In the genomic region with DNA sequence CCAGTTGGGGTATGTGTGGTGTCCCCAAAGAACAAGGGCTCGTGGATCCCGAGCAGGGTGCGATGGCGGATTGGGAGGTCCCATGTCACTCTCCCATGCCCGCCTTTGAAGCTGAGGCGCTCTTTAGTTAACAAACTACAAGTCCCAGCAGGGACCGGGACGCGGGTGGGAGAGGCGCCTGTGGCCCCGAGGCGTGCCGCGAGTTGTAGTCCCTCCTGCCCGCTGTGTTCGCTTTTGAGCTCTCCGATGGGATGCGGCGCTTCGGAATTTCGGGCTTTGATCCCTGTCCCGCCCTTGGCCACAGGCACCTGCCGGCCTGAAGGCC, we compare ENCODE assay signal across 8 cellular contexts. TPM values are rescaled to one million over a fixed set of nuclear protein-coding genes. Genes with fewer than 3 reads are reported as not detected.
DNase-seq lines count a peak whose midpoint lies in the region; ATAC-seq and TF ChIP-seq lines count a peak whose summit lies in the region.

No MANE protein-coding gene starts in this region.

- peak; percentile 12 for TF ChIP-seq POLR2A in prostate gland (IDR thresholded peaks at IDR 0.05)

- peak in 6 of 7 experiments; percentile 15 to 66 (median 45) for DNase-seq in CD8-positive, alpha-beta T cell
- peak; percentile 66 for DNase-seq in activated T-cell treated with anti-CD3 and anti-CD28 coated beads, Interleukin-2, amount 50 U/mL, for 24 hours
- DNase-seq in head of caudate nucleus (peak; percentile 60 to 92 (median 78)), prostate gland (ENCODE audit: low spot score) (peak; percentile 68), islet precursor cell (no peak)

- no peaks in the 10 kb centered on the region for H3K27me3 ChIP-seq in CD8-positive, alpha-beta T cell (ENCODE audit: insufficient read depth, low read length)
- no peaks in the 10 kb centered on the region for H3K27me3 ChIP-seq in prostate gland (replicated peaks; ENCODE audit: insufficient read depth)

- ATAC-seq in CD8-positive, alpha-beta T cell: peak; percentile 58
- ATAC-seq in HG02763 (IDR thresholded peaks at IDR 0.05; ENCODE audit: unreplicated experiment) (no peak), HG02885 (IDR thresholded peaks at IDR 0.05; ENCODE audit: poor library complexity, unreplicated experiment) (no peak), GM21528 (IDR thresholded peaks at IDR 0.05; ENCODE audit: low FRiP score, unreplicated experiment) (no peak)

- 14% methylated on average over 23 of the region's 23 CpGs for WGBS in prostate gland

- H3K27ac Mint-ChIP-seq in CD8-positive, alpha-beta T cell: peak overlapping the region; percentile 84
- peak overlapping the region; percentile 83 for H3K27ac Mint-ChIP-seq in activated T-cell treated with anti-CD3 and anti-CD28 coated beads, Interleukin-2, amount 50 U/mL, for 24 hours

- TF ChIP-seq CTCF in CD8-positive, alpha-beta T cell (IDR thresholded peaks at IDR 0.05): no peak
- TF ChIP-seq CTCF in prostate gland (IDR thresholded peaks at IDR 0.05): no peak

- H3K4me3 Mint-ChIP-seq in CD8-positive, alpha-beta T cell: peak overlapping the region; percentile 83
- H3K4me3 Mint-ChIP-seq in activated T-cell treated with anti-CD3 and anti-CD28 coated beads, Interleukin-2, amount 50 U/mL, for 24 hours: peak overlapping the region; percentile 69

- POLR2A ChIA-PET in CD8-positive, alpha-beta T cell (lab: Charles Lee): interaction anchor here (0.9 to 1.6 kb wide), 5 partner anchors 8 to 159 kb away, joined by 3 to 6 read pairs (median 3); a partner anchor contains a TSS

- H3K36me3 Mint-ChIP-seq in CD8-positive, alpha-beta T cell: peaks cover 26% of the 10 kb centered on the region
- peaks cover 28% of the 10 kb centered on the region for H3K36me3 Mint-ChIP-seq in activated T-cell treated with anti-CD3 and anti-CD28 coated beads, Interleukin-2, amount 50 U/mL, for 24 hours (ENCODE audit: low read depth)

- no peaks in the 10 kb centered on the region for H3K27me3 Mint-ChIP-seq in CD8-positive, alpha-beta T cell (ENCODE audit: low read depth)
- H3K27me3 Mint-ChIP-seq in activated T-cell treated with anti-CD3 and anti-CD28 coated beads, Interleukin-2, amount 50 U/mL, for 24 hours: no peaks in the 10 kb centered on the region

- H3K27ac ChIP-seq in CD8-positive, alpha-beta T cell (ENCODE audit: low read depth, low read length): peak overlapping the region; percentile 53
- H3K27ac ChIP-seq in prostate gland: peak overlapping the region; percentile 87 to 91

- H3K9me3 Mint-ChIP-seq in CD8-positive, alpha-beta T cell: no peaks in the 10 kb centered on the region
- H3K9me3 Mint-ChIP-seq in activated T-cell treated with anti-CD3 and anti-CD28 coated beads, Interleukin-2, amount 50 U/mL, for 24 hours: no peaks in the 10 kb centered on the region

- peaks cover 6% of the 10 kb centered on the region for H3K36me3 ChIP-seq in CD8-positive, alpha-beta T cell (ENCODE audit: insufficient read depth, low read length)
- peaks cover 0 to 9% of the 10 kb centered on the region in 2 donors for H3K36me3 ChIP-seq in prostate gland

- intact Hi-C loops in CD8-positive, alpha-beta T cell (cut with DNase I, micrococcal nuclease): loop anchor here (1.0 kb wide), 2 partner anchors 11 kb away; a partner anchor contains a TSS
- intact Hi-C loops in head of caudate nucleus (cut with DNase I): no loop called here
- intact Hi-C loops in prostate gland (cut with DNase I): no loop called here

- H3K4me1 ChIP-seq in CD8-positive, alpha-beta T cell (ENCODE audit: insufficient read depth, low read length): peaks cover 4% of the 10 kb centered on the region
- no peaks in the 10 kb centered on the region for H3K4me1 ChIP-seq in prostate gland (replicated peaks)

- peaks cover 19% of the 10 kb centered on the region for H3K4me1 Mint-ChIP-seq in CD8-positive, alpha-beta T cell (ENCODE audit: low read depth)
- peaks cover 23% of the 10 kb centered on the region for H3K4me1 Mint-ChIP-seq in activated T-cell treated with anti-CD3 and anti-CD28 coated beads, Interleukin-2, amount 50 U/mL, for 24 hours (ENCODE audit: low read depth)

- CTCF ChIA-PET in CD8-positive, alpha-beta T cell (lab: Charles Lee): interaction anchor here (1.0 to 2.7 kb wide), 2 partner anchors 10 kb away, joined by 3 to 25 read pairs; no protein-coding TSS in a partner anchor

- no peaks in the 10 kb centered on the region for H3K9me3 ChIP-seq in CD8-positive, alpha-beta T cell (ENCODE audit: low read length)
- H3K9me3 ChIP-seq in prostate gland: no peaks in the 10 kb centered on the region

- H3K4me3 ChIP-seq in CD8-positive, alpha-beta T cell (ENCODE audit: low read depth, low read length): peak overlapping the region; percentile 66
- H3K4me3 ChIP-seq in prostate gland: peak overlapping the region; percentile 33 to 49

RNA-seq across cellular contexts. Expression of a gene that starts 10.9 kb away (rescaled TPM):
- 10 to 100 TPM; 30.9 to 32.3 TPM for total RNA-seq in CD8-positive, alpha-beta T cell
- total RNA-seq in prostate gland: 10 to 100 TPM; 50.6 to 97.1 TPM

RNA-seq across cellular contexts. Expression of a gene that starts 24.7 kb away (rescaled TPM):
- 1 to 10 TPM; 3.7 to 3.9 TPM for total RNA-seq in CD8-positive, alpha-beta T cell
- total RNA-seq in prostate gland: 1 to 10 TPM in 1 of 2 donors, under 1 TPM in 1; 0.45 to 2.2 TPM

RNA-seq across cellular contexts. Expression of a gene that starts 31.5 kb away (rescaled TPM):
- total RNA-seq in CD8-positive, alpha-beta T cell: 10 to 100 TPM; 13.7 to 16.9 TPM
- 10 to 100 TPM in 1 of 2 donors, 1 to 10 TPM in 1; 7.4 to 10.2 TPM for total RNA-seq in prostate gland

RNA-seq across cellular contexts. Expression of a gene that starts 34.3 kb away (rescaled TPM):
- 10 to 100 TPM; 36.1 to 41.7 TPM for total RNA-seq in CD8-positive, alpha-beta T cell
- 10 to 100 TPM; 26.2 to 39.7 TPM for total RNA-seq in prostate gland

Comparison
In these comparisons a context has a peak if more than half of its experiments do, and no peak if none do; other contexts are left out.
1. intact Hi-C loops: an anchor here in CD8-positive, alpha-beta T cell (1.0 kb wide); none called in head of caudate nucleus and prostate gland.